ENCODE assay signal across 8 cellular contexts in the genomic region with DNA sequence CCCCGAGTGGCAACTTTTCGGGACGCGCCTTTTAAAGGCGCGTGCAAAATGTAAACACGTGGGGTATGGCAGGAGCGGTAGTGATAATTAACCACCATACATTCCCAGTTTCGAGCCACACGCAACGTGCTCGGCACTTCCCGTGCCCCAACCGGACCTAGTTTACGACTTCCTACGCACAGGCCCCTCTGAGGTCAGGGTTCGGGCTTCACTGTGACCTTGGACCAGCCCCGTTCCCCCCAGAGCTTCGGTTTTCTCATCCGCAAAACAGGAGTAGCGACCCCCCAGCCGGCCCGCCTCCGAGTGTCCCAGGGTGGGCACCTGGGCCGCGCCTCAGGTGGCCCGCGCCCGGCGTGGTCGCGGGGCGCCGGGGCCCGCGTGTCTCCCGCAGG. TPM values are rescaled to one million over a fixed set of nuclear protein-coding genes. Genes with fewer than 3 reads are reported as not detected.
A peak's percentile ranks its signal among the peaks of the same experiment; 100 is the strongest.
DNase-seq lines count a peak whose midpoint lies in the region; ATAC-seq and TF ChIP-seq lines count a peak whose summit lies in the region.

No MANE protein-coding gene starts in this region.

- H3K4me3 Mint-ChIP-seq in natural killer cell treated with Interleukin-12 subunit alpha and Interleukin-12 subunit beta and Interleukin-15 and Interleukin-18, amount 100 ng/mL, for 72 hours: peak overlapping the region; percentile 99

- H3K36me3 ChIP-seq in ACC112 (ENCODE audit: insufficient read depth, low read length) (peaks cover 12% of the 10 kb centered on the region), fibroblast of lung (ENCODE audit: control insufficient read depth, insufficient read depth, low read length) (peaks cover 6% of the 10 kb centered on the region)

- peaks cover 20% of the 10 kb centered on the region for H3K36me3 Mint-ChIP-seq in natural killer cell treated with Interleukin-12 subunit alpha and Interleukin-12 subunit beta and Interleukin-15 and Interleukin-18, amount 100 ng/mL, for 72 hours

- peaks cover 74% of the 10 kb centered on the region for H3K79me2 ChIP-seq in ACC112 (ENCODE audit: control insufficient read depth, insufficient read depth, low read length, unreplicated experiment)
- peaks cover 49% of the 10 kb centered on the region for H3K79me2 ChIP-seq in fibroblast of lung (ENCODE audit: control insufficient read depth, insufficient read depth, low read length)

- no peaks in the 10 kb centered on the region for H3K9me3 ChIP-seq in fibroblast of lung (ENCODE audit: control insufficient read depth, insufficient read depth, low read depth, low read length)

- peaks cover 25% of the 10 kb centered on the region for H3K4me1 ChIP-seq in ACC112 (ENCODE audit: control insufficient read depth, insufficient read depth, low read length, unreplicated experiment)
- H3K4me1 ChIP-seq in fibroblast of lung (ENCODE audit: control insufficient read depth, extremely low read depth, insufficient read depth, low read length): peaks cover 7% of the 10 kb centered on the region

- peak overlapping the region; percentile 91 for H3K4me2 ChIP-seq in fibroblast of lung (ENCODE audit: extremely low read depth, insufficient read depth, low read length)

- H3K4me1 Mint-ChIP-seq in natural killer cell treated with Interleukin-12 subunit alpha and Interleukin-12 subunit beta and Interleukin-15 and Interleukin-18, amount 100 ng/mL, for 72 hours (ENCODE audit: low read depth in 2 of 2): peaks cover 48 to 60% of the 10 kb centered on the region in 2 donors

- H2AFZ ChIP-seq in ACC112 (ENCODE audit: low read length, unreplicated experiment): peak overlapping the region; percentile 51
- H2AFZ ChIP-seq in fibroblast of lung (ENCODE audit: low read length): peak overlapping the region; percentile 89

- TF ChIP-seq CTCF in fibroblast of lung (conservative IDR thresholded peaks at IDR 0.05 in 1 of 2, IDR thresholded peaks at IDR 0.05 in 1 of 2; ENCODE audit: low read depth in 1 of 2, low read length in 2 of 2): no peak

- H3K27ac Mint-ChIP-seq in natural killer cell treated with Interleukin-12 subunit alpha and Interleukin-12 subunit beta and Interleukin-15 and Interleukin-18, amount 100 ng/mL, for 72 hours: peak overlapping the region; percentile 95

- H3K27me3 ChIP-seq in ACC112 (ENCODE audit: insufficient read depth, low read length): no peaks in the 10 kb centered on the region
- no peaks in the 10 kb centered on the region for H3K27me3 ChIP-seq in fibroblast of lung (ENCODE audit: control insufficient read depth, insufficient read depth, low read length)

- ATAC-seq in GM18858 (IDR thresholded peaks at IDR 0.05; ENCODE audit: unreplicated experiment): peak; percentile 24
- ATAC-seq in HG03064 (IDR thresholded peaks at IDR 0.05; ENCODE audit: low read depth, unreplicated experiment): peak; percentile 34
- ATAC-seq in natural killer cell treated with Interleukin-12 subunit alpha and Interleukin-12 subunit beta and Interleukin-15 and Interleukin-18, amount 100 ng/mL, for 72 hours: peak; percentile 66 to 69

- no peaks in the 10 kb centered on the region for H3K27me3 Mint-ChIP-seq in natural killer cell treated with Interleukin-12 subunit alpha and Interleukin-12 subunit beta and Interleukin-15 and Interleukin-18, amount 100 ng/mL, for 72 hours

- no peaks in the 10 kb centered on the region for H3K9me3 Mint-ChIP-seq in natural killer cell treated with Interleukin-12 subunit alpha and Interleukin-12 subunit beta and Interleukin-15 and Interleukin-18, amount 100 ng/mL, for 72 hours

- H3K27ac ChIP-seq in ACC112 (ENCODE audit: low read depth, low read length) (no peak overlapping the region), fibroblast of lung (ENCODE audit: insufficient read depth, low read length) (peak overlapping the region; percentile 93), temporal lobe (ENCODE audit: low read depth, low read length) (peak overlapping the region; percentile 83)

- DNase-seq in NOMO-1 treated with DMSO at 0.1 percent for 48 hours (lab: John Stamatoyannopoulos, UW; ENCODE audit: unreplicated experiment): peak; percentile 81
- peak; percentile 72 to 75 for DNase-seq in activated T-cell treated with anti-CD3 and anti-CD28 coated beads, Interleukin-2, amount 50 U/mL, for 48 hours
- peak in 1 of 2 donors; percentile 59 for DNase-seq in fibroblast of lung (ENCODE audit: low read depth in 2 of 2)
- DNase-seq in natural killer cell treated with Interleukin-12 subunit alpha and Interleukin-12 subunit beta and Interleukin-15 and Interleukin-18, amount 100 ng/mL, for 72 hours (ENCODE audit: low spot score): no peak

- peak overlapping the region; percentile 95 for H3K4me3 ChIP-seq in ACC112 (ENCODE audit: low read depth, low read length)
- peak overlapping the region; percentile 81 to 99 (median 90) for H3K4me3 ChIP-seq in fibroblast of lung (replicated peaks in 1 of 4; ENCODE audit: control extremely low read depth in 1 of 4, insufficient read depth in 1 of 4, low read depth in 3 of 4, low read length in 4 of 4)

- peak overlapping the region; percentile 67 for H3K9ac ChIP-seq in fibroblast of lung (ENCODE audit: insufficient read depth, low read length)

- H4K20me1 ChIP-seq in fibroblast of lung (ENCODE audit: control insufficient read depth, extremely low read depth, insufficient read depth, low read length): no peaks in the 10 kb centered on the region

RNA-seq across cellular contexts. Expression of a gene that starts 0.5 kb away (rescaled TPM):
- 15.9 and 16.3 TPM in 2 replicates for total RNA-seq in fibroblast of lung
- polyA plus RNA-seq in fibroblast of lung: 12.7 and 14.7 TPM in 2 replicates
- polyA plus RNA-seq in fibroblast of lung (2012): 9.6 and 12.4 TPM in 2 replicates
- 2.0 TPM in 1 of 2 replicates, not detected in the other for polyA minus RNA-seq in fibroblast of lung (ENCODE audit: low replicate concordance)
- total RNA-seq in natural killer cell treated with Interleukin-12 subunit alpha and Interleukin-12 subunit beta and Interleukin-15 and Interleukin-18, amount 100 ng/mL, for 72 hours: 10 to 100 TPM; 13.2 to 14.6 TPM
- total RNA-seq in temporal lobe: 7.1 TPM

RNA-seq across cellular contexts. Expression of a gene that starts 0.6 kb away (rescaled TPM):
- total RNA-seq in fibroblast of lung (87.1 and 114 TPM in 2 replicates), temporal lobe (36.4 TPM)
- 116 and 180 TPM in 2 replicates for polyA plus RNA-seq in fibroblast of lung
- polyA plus RNA-seq in fibroblast of lung (2012): 77.4 and 119 TPM in 2 replicates
- 179 and 201 TPM in 2 replicates for polyA minus RNA-seq in fibroblast of lung (ENCODE audit: low replicate concordance)
- 10 to 100 TPM; 37.3 to 42.6 TPM for total RNA-seq in natural killer cell treated with Interleukin-12 subunit alpha and Interleukin-12 subunit beta and Interleukin-15 and Interleukin-18, amount 100 ng/mL, for 72 hours

RNA-seq across cellular contexts. Expression of a gene that starts 54.2 kb away (rescaled TPM):
- 64.5 and 95.6 TPM in 2 replicates for total RNA-seq in fibroblast of lung
- 18.4 and 19.0 TPM in 2 replicates for polyA plus RNA-seq in fibroblast of lung
- 25.8 and 29.0 TPM in 2 replicates for polyA plus RNA-seq in fibroblast of lung (2012)
- 24.4 and 26.2 TPM in 2 replicates for polyA minus RNA-seq in fibroblast of lung (ENCODE audit: low replicate concordance)
- 10 to 100 TPM; 24.6 to 31.5 TPM for total RNA-seq in natural killer cell treated with Interleukin-12 subunit alpha and Interleukin-12 subunit beta and Interleukin-15 and Interleukin-18, amount 100 ng/mL, for 72 hours
- 7.4 TPM for total RNA-seq in temporal lobe

RNA-seq across cellular contexts. Expression of a gene that starts 54.4 kb away (rescaled TPM):
- total RNA-seq in fibroblast of lung (5.1 and 5.9 TPM in 2 replicates), temporal lobe (12.0 TPM)
- 14.9 and 20.0 TPM in 2 replicates for polyA plus RNA-seq in fibroblast of lung
- polyA plus RNA-seq in fibroblast of lung (2012): 17.8 and 21.3 TPM in 2 replicates
- 0.44 and 3.1 TPM in 2 replicates for polyA minus RNA-seq in fibroblast of lung (ENCODE audit: low replicate concordance)
- total RNA-seq in natural killer cell treated with Interleukin-12 subunit alpha and Interleukin-12 subunit beta and Interleukin-15 and Interleukin-18, amount 100 ng/mL, for 72 hours: 10 to 100 TPM; 15.1 to 15.2 TPM
